In the genomic region with DNA sequence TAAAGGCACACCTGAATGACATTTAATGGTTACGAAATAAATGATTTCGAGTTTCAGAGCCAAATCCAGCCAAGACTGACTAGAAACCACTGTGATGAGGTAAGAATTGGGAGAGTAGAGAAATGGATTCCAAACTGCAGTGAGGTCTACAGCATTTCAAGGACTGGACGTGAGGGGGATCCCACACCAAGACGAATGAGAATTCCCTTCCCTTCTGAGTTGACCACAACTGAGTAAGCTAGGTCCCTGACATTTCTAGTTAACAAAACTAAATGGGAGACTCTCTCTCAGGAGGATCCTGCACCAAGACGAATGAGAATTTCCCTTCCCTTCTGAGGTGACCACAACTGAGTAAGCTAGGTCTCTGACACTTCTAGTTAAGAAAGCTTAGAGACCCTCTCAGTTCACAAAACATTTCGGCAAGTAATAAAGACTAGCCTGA, we compare ENCODE assay signal across 8 cellular contexts. TPM values are rescaled to one million over a fixed set of nuclear protein-coding genes. Genes with fewer than 3 reads are reported as not detected.
DNase-seq lines count a peak whose midpoint lies in the region; ATAC-seq and TF ChIP-seq lines count a peak whose summit lies in the region.

No MANE protein-coding gene starts in this region.

- CTCF ChIA-PET in AG04450 (lab: Charles Lee), result interaction anchor here (1.1 to 3.2 kb wide), 4 partner anchors 63 to 268 kb away, joined by 3 to 16 read pairs (median 6); no protein-coding TSS in a partner anchor
- CTCF ChIA-PET in WTC11 (lab: Charles Lee), result interaction anchor here (1.0 to 1.2 kb wide), 3 partner anchors 71 to 440 kb away, joined by 3 to 6 read pairs (median 3); no protein-coding TSS in a partner anchor

- H3K4me3 ChIP-seq in AG04450 (ENCODE audit: low read depth, low read length) (peak overlapping the region; percentile 76), skeletal muscle satellite cell (ENCODE audit: low read length) (peak overlapping the region; percentile 80)

- H3K36me3 Mint-ChIP-seq in WTC11 (peaks cover 9% of the 10 kb centered on the region), glutamatergic neuron (ENCODE audit: unreplicated experiment) (peaks cover 5% of the 10 kb centered on the region)

- peak; percentile 38 for DNase-seq in AG04450 (ENCODE audit: low read depth, low spot score)
- peak; percentile 16 for DNase-seq in H4 (ENCODE audit: low spot score)
- DNase-seq in WTC11 (ENCODE audit: low spot score), result no peak
- DNase-seq in glutamatergic neuron, result no peak
- no peak for DNase-seq in epidermal melanocyte (ENCODE audit: insufficient read length, low spot score)
- no peak for DNase-seq in NCI-H1092 (lab: John Stamatoyannopoulos, UW)
- DNase-seq in GDM1 (lab: John Stamatoyannopoulos, UW), result no peak

- peaks cover 25% of the 10 kb centered on the region for H3K4me1 ChIP-seq in skeletal muscle satellite cell (ENCODE audit: control insufficient read depth, insufficient read depth, low read length)

- ATAC-seq in WTC11, result no peak

- TF ChIP-seq CTCF in AG04450 (IDR thresholded peaks at IDR 0.05; ENCODE audit: low read depth, low read length), result peak; percentile 33; the same call in 1 of the 2 replicates
- no peak for TF ChIP-seq CTCF in WTC11 (IDR thresholded peaks at IDR 0.05)
- no peak for TF ChIP-seq CTCF in glutamatergic neuron (IDR thresholded peaks at IDR 0.05; ENCODE audit: partially characterized antibody, unreplicated experiment)

- peaks cover 20% of the 10 kb centered on the region for H3K36me3 ChIP-seq in skeletal muscle satellite cell (ENCODE audit: insufficient read depth, low read length)

- H3K4me1 Mint-ChIP-seq in WTC11 (peaks cover 51% of the 10 kb centered on the region), glutamatergic neuron (ENCODE audit: low read depth, unreplicated experiment) (peaks cover 17% of the 10 kb centered on the region)

- H3K27me3 ChIP-seq in AG04450 (ENCODE audit: control insufficient read depth, insufficient read depth, low read length) (no peaks in the 10 kb centered on the region), skeletal muscle satellite cell (ENCODE audit: control insufficient read depth, insufficient read depth, low read length) (no peaks in the 10 kb centered on the region)

- peaks cover 11% of the 10 kb centered on the region for H3K9me3 Mint-ChIP-seq in WTC11
- peaks cover 8% of the 10 kb centered on the region for H3K9me3 Mint-ChIP-seq in glutamatergic neuron (ENCODE audit: unreplicated experiment)

- peak overlapping the region; percentile 49 for H3K27ac ChIP-seq in AG04450 (ENCODE audit: low read depth, low read length)

- H3K27ac Mint-ChIP-seq in WTC11 (no peak overlapping the region; the same call in 1 of the 2 replicates), glutamatergic neuron (ENCODE audit: unreplicated experiment) (peak overlapping the region; percentile 93)

- H3K9ac ChIP-seq in skeletal muscle satellite cell (ENCODE audit: low read depth, low read length), result peak overlapping the region; percentile 93

- peak overlapping the region; percentile 100 for H3K4me3 Mint-ChIP-seq in WTC11
- H3K4me3 Mint-ChIP-seq in glutamatergic neuron (ENCODE audit: unreplicated experiment), result peak overlapping the region; percentile 99

- H3K27me3 Mint-ChIP-seq in WTC11 (ENCODE audit: low read depth), result no peaks in the 10 kb centered on the region; the same call in 1 of the 2 replicates
- peaks cover 4% of the 10 kb centered on the region for H3K27me3 Mint-ChIP-seq in glutamatergic neuron (ENCODE audit: unreplicated experiment)

- peak overlapping the region; percentile 90 for H3K4me2 ChIP-seq in skeletal muscle satellite cell (ENCODE audit: low read length)

- POLR2A ChIA-PET in AG04450 (lab: Yijun Ruan, JAX) (interaction anchor here (2.6 kb wide), 1 partner anchor 69 kb away, joined by 35 read pairs; the partner anchor contains the start of gene CTBS), WTC11 (lab: Charles Lee) (no interaction called here)

- H3K9me3 ChIP-seq in AG04450 (ENCODE audit: control insufficient read depth, insufficient read depth, low read length) (peaks cover 4% of the 10 kb centered on the region), skeletal muscle satellite cell (replicated peaks; ENCODE audit: low read length) (no peaks in the 10 kb centered on the region)

TF ChIP-seq in WTC11, 78 proteins besides CTCF, POLR2A, EP300 and RAD21 (continues in another document):
- no peak for TF ChIP-seq ZNF121 (CRISPR knock-in tag; IDR thresholded peaks at IDR 0.05)
- TF ChIP-seq HMGA2 (CRISPR knock-in tag; IDR thresholded peaks at IDR 0.05), result no peak
- TF ChIP-seq ELF4 (CRISPR knock-in tag; IDR thresholded peaks at IDR 0.05; ENCODE audit: low read depth), result no peak
- TF ChIP-seq, protein P1, sequence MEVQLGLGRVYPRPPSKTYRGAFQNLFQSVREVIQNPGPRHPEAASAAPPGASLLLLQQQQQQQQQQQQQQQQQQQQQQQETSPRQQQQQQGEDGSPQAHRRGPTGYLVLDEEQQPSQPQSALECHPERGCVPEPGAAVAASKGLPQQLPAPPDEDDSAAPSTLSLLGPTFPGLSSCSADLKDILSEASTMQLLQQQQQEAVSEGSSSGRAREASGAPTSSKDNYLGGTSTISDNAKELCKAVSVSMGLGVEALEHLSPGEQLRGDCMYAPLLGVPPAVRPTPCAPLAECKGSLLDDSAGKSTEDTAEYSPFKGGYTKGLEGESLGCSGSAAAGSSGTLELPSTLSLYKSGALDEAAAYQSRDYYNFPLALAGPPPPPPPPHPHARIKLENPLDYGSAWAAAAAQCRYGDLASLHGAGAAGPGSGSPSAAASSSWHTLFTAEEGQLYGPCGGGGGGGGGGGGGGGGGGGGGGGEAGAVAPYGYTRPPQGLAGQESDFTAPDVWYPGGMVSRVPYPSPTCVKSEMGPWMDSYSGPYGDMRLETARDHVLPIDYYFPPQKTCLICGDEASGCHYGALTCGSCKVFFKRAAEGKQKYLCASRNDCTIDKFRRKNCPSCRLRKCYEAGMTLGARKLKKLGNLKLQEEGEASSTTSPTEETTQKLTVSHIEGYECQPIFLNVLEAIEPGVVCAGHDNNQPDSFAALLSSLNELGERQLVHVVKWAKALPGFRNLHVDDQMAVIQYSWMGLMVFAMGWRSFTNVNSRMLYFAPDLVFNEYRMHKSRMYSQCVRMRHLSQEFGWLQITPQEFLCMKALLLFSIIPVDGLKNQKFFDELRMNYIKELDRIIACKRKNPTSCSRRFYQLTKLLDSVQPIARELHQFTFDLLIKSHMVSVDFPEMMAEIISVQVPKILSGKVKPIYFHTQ (CRISPR knock-in tag; IDR thresholded peaks at IDR 0.05), result no peak
- no peak for TF ChIP-seq JUN (CRISPR knock-in tag; IDR thresholded peaks at IDR 0.05)
- TF ChIP-seq IRF2 (CRISPR knock-in tag; IDR thresholded peaks at IDR 0.05; ENCODE audit: borderline replicate concordance, low read depth), result no peak
- TF ChIP-seq NFYB (CRISPR knock-in tag; conservative IDR thresholded peaks at IDR 0.05; ENCODE audit: low read depth), result no peak
- TF ChIP-seq CREM (CRISPR knock-in tag; IDR thresholded peaks at IDR 0.05), result no peak
- no peak for TF ChIP-seq MAX (CRISPR knock-in tag; IDR thresholded peaks at IDR 0.05)
- no peak for TF ChIP-seq OVOL2 (CRISPR knock-in tag; IDR thresholded peaks at IDR 0.05; ENCODE audit: borderline replicate concordance)
- TF ChIP-seq, protein P2, sequence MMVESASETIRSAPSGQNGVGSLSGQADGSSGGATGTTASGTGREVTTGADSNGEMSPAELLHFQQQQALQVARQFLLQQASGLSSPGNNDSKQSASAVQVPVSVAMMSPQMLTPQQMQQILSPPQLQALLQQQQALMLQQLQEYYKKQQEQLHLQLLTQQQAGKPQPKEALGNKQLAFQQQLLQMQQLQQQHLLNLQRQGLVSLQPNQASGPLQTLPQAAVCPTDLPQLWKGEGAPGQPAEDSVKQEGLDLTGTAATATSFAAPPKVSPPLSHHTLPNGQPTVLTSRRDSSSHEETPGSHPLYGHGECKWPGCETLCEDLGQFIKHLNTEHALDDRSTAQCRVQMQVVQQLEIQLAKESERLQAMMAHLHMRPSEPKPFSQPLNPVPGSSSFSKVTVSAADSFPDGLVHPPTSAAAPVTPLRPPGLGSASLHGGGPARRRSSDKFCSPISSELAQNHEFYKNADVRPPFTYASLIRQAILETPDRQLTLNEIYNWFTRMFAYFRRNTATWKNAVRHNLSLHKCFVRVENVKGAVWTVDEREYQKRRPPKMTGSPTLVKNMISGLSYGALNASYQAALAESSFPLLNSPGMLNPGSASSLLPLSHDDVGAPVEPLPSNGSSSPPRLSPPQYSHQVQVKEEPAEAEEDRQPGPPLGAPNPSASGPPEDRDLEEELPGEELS (CRISPR knock-in tag; IDR thresholded peaks at IDR 0.05), result no peak
- no peak for TF ChIP-seq ATF1 (CRISPR knock-in tag; IDR thresholded peaks at IDR 0.05)
- TF ChIP-seq KAT7 (CRISPR knock-in tag; IDR thresholded peaks at IDR 0.05; ENCODE audit: borderline replicate concordance), result no peak

RNA-seq across cellular contexts. Expression of gene SPATA1, which starts 1.6 kb away (rescaled TPM):
- 0.81 and 0.99 TPM in 2 replicates for polyA plus RNA-seq in AG04450 (2011; rRNA removed)
- 1.4 TPM in 1 of 2 replicates, not detected in the other for polyA minus RNA-seq in AG04450 (2011; rRNA and poly(A)+ RNA removed)
- total RNA-seq in H4 (2014; rRNA removed; shearing (Covaris generic)), result 0.17 TPM in 1 of 2 replicates, not detected in the other
- total RNA-seq in WTC11 (2021) (0.85 to 0.92 TPM in 2 of 3 replicates, not detected in the other), glutamatergic neuron (ENCODE audit: unreplicated experiment) (1.3 TPM)
- under 0.01 and 0.22 TPM in 2 replicates for total RNA-seq in skeletal muscle satellite cell (2012; rRNA removed)

RNA-seq across cellular contexts. Expression of gene GNG5, which starts 1.8 kb away (rescaled TPM):
- 124 and 136 TPM in 2 replicates for polyA plus RNA-seq in AG04450 (2011; rRNA removed)
- polyA minus RNA-seq in AG04450 (2011; rRNA and poly(A)+ RNA removed), result 37.5 and 38.4 TPM in 2 replicates
- 52.2 and 57.3 TPM in 2 replicates for total RNA-seq in H4 (2014; rRNA removed; shearing (Covaris generic))
- total RNA-seq in WTC11 (2021) (108 to 122 TPM (median 111 TPM) in 3 replicates), glutamatergic neuron (ENCODE audit: unreplicated experiment) (101 TPM)
- 33.0 and 37.4 TPM in 2 replicates for total RNA-seq in skeletal muscle satellite cell (2012; rRNA removed)

RNA-seq across cellular contexts. Expression of gene RPF1, which starts 25.5 kb away (rescaled TPM):
- 36.4 and 46.5 TPM in 2 replicates for polyA plus RNA-seq in AG04450 (2011; rRNA removed)
- 6.4 and 12.7 TPM in 2 replicates for polyA minus RNA-seq in AG04450 (2011; rRNA and poly(A)+ RNA removed)
- 48.1 and 49.5 TPM in 2 replicates for total RNA-seq in H4 (2014; rRNA removed; shearing (Covaris generic))
- total RNA-seq in WTC11 (2021) (30.3 to 33.8 TPM (median 31.7 TPM) in 3 replicates), glutamatergic neuron (ENCODE audit: unreplicated experiment) (27.6 TPM)
- total RNA-seq in skeletal muscle satellite cell (2012; rRNA removed), result 40.1 and 48.3 TPM in 2 replicates

Comparison
In these comparisons a context has a peak if more than half of its experiments do, and no peak if none do; other contexts are left out.
1. DNase-seq: peak in AG04450 (single experiment) and H4 (single experiment); none in WTC11 (single experiment), glutamatergic neuron (single experiment), epidermal melanocyte (single experiment), NCI-H1092 (single experiment) and GDM1 (single experiment).